In the genomic region with DNA sequence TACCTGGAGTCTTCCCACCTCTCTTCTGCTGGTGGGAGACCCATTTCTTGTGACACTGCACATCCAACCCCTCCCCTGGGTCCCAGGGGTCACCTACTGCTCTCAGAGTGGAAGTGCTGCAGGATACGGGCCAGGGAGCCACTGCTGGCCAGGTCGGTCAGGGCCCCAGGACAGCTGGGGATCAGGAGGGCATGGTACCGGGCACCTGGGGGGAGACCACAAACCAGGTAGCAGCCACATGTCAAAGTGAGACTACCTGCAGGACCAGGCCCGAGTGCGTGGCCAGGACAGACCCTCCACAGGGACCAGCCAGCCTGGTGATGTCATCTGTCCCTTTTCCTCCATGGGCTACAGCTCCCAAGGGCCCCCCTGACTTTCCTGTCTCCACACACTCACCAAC, we compare ENCODE assay signal across 21 cellular contexts. TPM values are rescaled to one million over a fixed set of nuclear protein-coding genes. Genes with fewer than 3 reads are reported as not detected.
DNase-seq lines count a peak whose midpoint lies in the region; TF ChIP-seq lines count a peak whose summit lies in the region.
"Had no signal": no experiment of that assay in that cellular context is flagged by ENCODE, and none has a peak within 500 bp of the region (broad histone marks: within the 10 kb centered on the region; RNA-seq: fewer than 3 reads in every experiment).

No MANE protein-coding gene starts in this region.

- no peak overlapping the region for H3K9ac ChIP-seq in Karpas-422 (ENCODE audit: low read length)

- no peaks in the 10 kb centered on the region for H3K9me3 Mint-ChIP-seq in chondrocyte (ENCODE audit: low read depth)
- no peaks in the 10 kb centered on the region for H3K9me3 Mint-ChIP-seq in T-helper 2 cell treated with Interferon-gamma antibody and Interleukin-4, amounts not matched to agents 5 μg/mL and 100 μg/mL, for 36 hours
- H3K9me3 Mint-ChIP-seq: CD8-positive, alpha-beta T cell had no signal

- TF ChIP-seq CTCF in RWPE1 (conservative IDR thresholded peaks at IDR 0.05; ENCODE audit: low read depth) (no peak), chondrocyte (IDR thresholded peaks at IDR 0.05) (no peak), osteoblast (IDR thresholded peaks at IDR 0.05; ENCODE audit: extremely low read depth, low read depth, low read length) (no peak)

- no peaks in the 10 kb centered on the region for H3K36me3 Mint-ChIP-seq in chondrocyte (ENCODE audit: low read depth)
- peaks cover 1% of the 10 kb centered on the region for H3K36me3 Mint-ChIP-seq in T-helper 2 cell treated with Interferon-gamma antibody and Interleukin-4, amounts not matched to agents 5 μg/mL and 100 μg/mL, for 36 hours (ENCODE audit: low read depth)

- H2AFZ ChIP-seq in osteoblast (ENCODE audit: low read length), result no peak overlapping the region
- no peak overlapping the region for H2AFZ ChIP-seq in Karpas-422 (ENCODE audit: low read length)

- H3K9me3 ChIP-seq in osteoblast (ENCODE audit: low read depth, low read length) (no peaks in the 10 kb centered on the region), Karpas-422 (ENCODE audit: low read length) (no peaks in the 10 kb centered on the region)
- H3K9me3 ChIP-seq: Peyer's patch had no signal

- peak overlapping the region; percentile 51 for H3K27ac Mint-ChIP-seq in chondrocyte (ENCODE audit: unreplicated experiment)
- no peak overlapping the region for H3K27ac Mint-ChIP-seq in T-helper 2 cell treated with Interferon-gamma antibody and Interleukin-4, amounts not matched to agents 5 μg/mL and 100 μg/mL, for 36 hours
- H3K27ac Mint-ChIP-seq: B cell; CD8-positive, alpha-beta T cell had no signal

- H3K27me3 Mint-ChIP-seq in chondrocyte (ENCODE audit: low read depth), result no peaks in the 10 kb centered on the region
- H3K27me3 Mint-ChIP-seq in T-helper 2 cell treated with Interferon-gamma antibody and Interleukin-4, amounts not matched to agents 5 μg/mL and 100 μg/mL, for 36 hours (ENCODE audit: low read depth), result no peaks in the 10 kb centered on the region
- H3K27me3 Mint-ChIP-seq: B cell had no signal

- POLR2A ChIA-PET in RWPE1 (lab: Yijun Ruan, JAX; ENCODE audit: low non-redundant PET), result no interaction called here

- DNase-seq in RWPE1 (ENCODE audit: low spot score) (no peak), chondrocyte (ENCODE audit: low spot score) (no peak), osteoblast (ENCODE audit: insufficient read length, low spot score, missing footprints) (peak; percentile 62), Karpas-422 (no peak), SIG-M5 treated with dmso at 0.1 percent for 504 hours (lab: John Stamatoyannopoulos, UW; ENCODE audit: unreplicated experiment) (no peak), iPS-NIHi11 (ENCODE audit: low spot score) (no peak)
- no peak for DNase-seq in T-helper 2 cell treated with Interferon-gamma antibody and Interleukin-4, amounts not matched to agents 5 μg/mL and 100 μg/mL, for 36 hours (ENCODE audit: low spot score)
- DNase-seq: CD8-positive, alpha-beta T cell; DND-41; GDM1; GOT3; KBM-7; NCI-H1105; NCI-H1930; NCI-H2171 treated with DMSO at 0.1 percent for 48 hours; NCI-H774; Peyer's patch; SHP77 had no signal

- H3K4me3 ChIP-seq in osteoblast (ENCODE audit: insufficient read depth, low read length), result no peak overlapping the region
- no peak overlapping the region for H3K4me3 ChIP-seq in Karpas-422 (ENCODE audit: low read length)
- H3K4me3 ChIP-seq: Peyer's patch had no signal

- peaks cover 42% of the 10 kb centered on the region for H3K36me3 ChIP-seq in osteoblast (ENCODE audit: insufficient read depth, low read length)
- H3K36me3 ChIP-seq in Karpas-422 (ENCODE audit: insufficient read depth, low read length), result peaks cover 14% of the 10 kb centered on the region

- H4K20me1 ChIP-seq in osteoblast (ENCODE audit: insufficient read depth, low read length), result peaks cover 58% of the 10 kb centered on the region
- H4K20me1 ChIP-seq in Karpas-422 (ENCODE audit: insufficient read depth, low read depth, low read length), result peaks cover 43% of the 10 kb centered on the region

- peak overlapping the region; percentile 81 for H3K27ac ChIP-seq in RWPE1
- no peak overlapping the region for H3K27ac ChIP-seq in osteoblast (ENCODE audit: low read depth, low read length)
- no peak overlapping the region for H3K27ac ChIP-seq in Karpas-422 (ENCODE audit: low read length)
- H3K27ac ChIP-seq: Peyer's patch had no signal

- H3K27me3 ChIP-seq in osteoblast (ENCODE audit: insufficient read depth, low read length) (no peaks in the 10 kb centered on the region), Karpas-422 (ENCODE audit: low read length) (no peaks in the 10 kb centered on the region)
- H3K27me3 ChIP-seq: Peyer's patch had no signal

- H3K4me1 ChIP-seq in osteoblast (ENCODE audit: insufficient read depth, low read length) (peaks cover 20% of the 10 kb centered on the region), Karpas-422 (ENCODE audit: low read length) (peaks cover 16% of the 10 kb centered on the region)

- no peaks in the 10 kb centered on the region for H3K9me2 ChIP-seq in Karpas-422 (replicated peaks; ENCODE audit: insufficient read depth, low read length)

- CTCF ChIA-PET in RWPE1 (lab: Yijun Ruan, JAX), result interaction anchor here (0.6 kb wide), 2 partner anchors 18 to 133 kb away, joined by 4 read pairs; no protein-coding TSS in a partner anchor

- no peak overlapping the region for H3K4me2 ChIP-seq in osteoblast (ENCODE audit: insufficient read depth, low read length)
- H3K4me2 ChIP-seq in Karpas-422 (ENCODE audit: low read depth, low read length, poor library complexity, severe bottlenecking), result no peak overlapping the region

- H3K79me2 ChIP-seq in osteoblast (ENCODE audit: insufficient read depth, low read length) (peaks cover 80% of the 10 kb centered on the region), Karpas-422 (ENCODE audit: low read length) (peaks cover 51% of the 10 kb centered on the region)

- H3K4me3 Mint-ChIP-seq in chondrocyte (ENCODE audit: unreplicated experiment), result no peak overlapping the region
- H3K4me3 Mint-ChIP-seq in T-helper 2 cell treated with Interferon-gamma antibody and Interleukin-4, amounts not matched to agents 5 μg/mL and 100 μg/mL, for 36 hours, result no peak overlapping the region
- H3K4me3 Mint-ChIP-seq: B cell; CD8-positive, alpha-beta T cell had no signal

- H3K4me1 Mint-ChIP-seq in chondrocyte (ENCODE audit: low read depth), result peaks cover 21% of the 10 kb centered on the region
- peaks cover 8% of the 10 kb centered on the region for H3K4me1 Mint-ChIP-seq in T-helper 2 cell treated with Interferon-gamma antibody and Interleukin-4, amounts not matched to agents 5 μg/mL and 100 μg/mL, for 36 hours (ENCODE audit: low read depth)

RNA-seq across cellular contexts. Expression of a gene that starts 3.9 kb away (rescaled TPM):
- total RNA-seq in chondrocyte (47.2 to 55.0 TPM (median 52.3 TPM) in 3 replicates), osteoblast (31.5 and 37.3 TPM in 2 replicates)
- total RNA-seq in Karpas-422 (2014; rRNA removed; shearing (Covaris generic); ENCODE audit: low replicate concordance), result 43.6 and 61.0 TPM in 2 replicates

RNA-seq across cellular contexts. Expression of a gene that starts 16.5 kb away (rescaled TPM):
- total RNA-seq in chondrocyte (0.20 to 0.67 TPM (median 0.41 TPM) in 3 replicates), osteoblast (not detected in 2 replicates)
- 19.8 and 50.0 TPM in 2 replicates for total RNA-seq in Karpas-422 (2014; rRNA removed; shearing (Covaris generic); ENCODE audit: low replicate concordance)
- total RNA-seq: CD8-positive, alpha-beta T cell; M059J; NCI-H460; Peyer's patch had no signal

RNA-seq across cellular contexts. Expression of a gene that starts 24.7 kb away (rescaled TPM):
- total RNA-seq in chondrocyte, result 15.6 to 24.4 TPM (median 16.0 TPM) in 3 replicates
- 8.0 and 9.0 TPM in 2 replicates for total RNA-seq in osteoblast
- total RNA-seq in Karpas-422 (2014; rRNA removed; shearing (Covaris generic); ENCODE audit: low replicate concordance), result 9.3 and 23.4 TPM in 2 replicates

RNA-seq across cellular contexts. Expression of a gene that starts 26.2 kb away (rescaled TPM):
- total RNA-seq in chondrocyte (128 to 227 TPM (median 151 TPM) in 3 replicates), osteoblast (204 TPM in 2 replicates)
- 127 and 177 TPM in 2 replicates for total RNA-seq in Karpas-422 (2014; rRNA removed; shearing (Covaris generic); ENCODE audit: low replicate concordance)

RNA-seq across cellular contexts. Expression of a gene that starts 31.6 kb away (rescaled TPM):
- total RNA-seq in chondrocyte, result 12.5 to 14.9 TPM (median 12.8 TPM) in 3 replicates
- 5.9 and 6.5 TPM in 2 replicates for total RNA-seq in osteoblast
- 26.2 and 26.6 TPM in 2 replicates for total RNA-seq in Karpas-422 (2014; rRNA removed; shearing (Covaris generic); ENCODE audit: low replicate concordance)

Comparison
In these comparisons a context has a peak if more than half of its experiments do, and no peak if none do; other contexts are left out.
1. RNA of a gene that starts 16.5 kb away (total RNA-seq): 19.8 to 50.0 TPM in Karpas-422; 0.20 to 0.67 TPM in chondrocyte and not detected in osteoblast; every median in the first group is over 10 times any median in the second.